In genomic region chr3:42067324-42067723, GRCh38 we compare ENCODE assay signal across 1 cellular context.
TF ChIP-seq lines count a peak whose summit lies in the region.

No MANE protein-coding gene starts in this region.

TF ChIP-seq in IMR-90, 13 proteins besides CTCF, POLR2A, EP300 and RAD21 (continued from another document):
- TF ChIP-seq USF2 (IDR thresholded peaks at IDR 0.05; ENCODE audit: low read depth, low read length) (no peak), ELK1 (IDR thresholded peaks at IDR 0.05; ENCODE audit: borderline replicate concordance, low read depth, low read length) (no peak)
